In the genomic region with DNA sequence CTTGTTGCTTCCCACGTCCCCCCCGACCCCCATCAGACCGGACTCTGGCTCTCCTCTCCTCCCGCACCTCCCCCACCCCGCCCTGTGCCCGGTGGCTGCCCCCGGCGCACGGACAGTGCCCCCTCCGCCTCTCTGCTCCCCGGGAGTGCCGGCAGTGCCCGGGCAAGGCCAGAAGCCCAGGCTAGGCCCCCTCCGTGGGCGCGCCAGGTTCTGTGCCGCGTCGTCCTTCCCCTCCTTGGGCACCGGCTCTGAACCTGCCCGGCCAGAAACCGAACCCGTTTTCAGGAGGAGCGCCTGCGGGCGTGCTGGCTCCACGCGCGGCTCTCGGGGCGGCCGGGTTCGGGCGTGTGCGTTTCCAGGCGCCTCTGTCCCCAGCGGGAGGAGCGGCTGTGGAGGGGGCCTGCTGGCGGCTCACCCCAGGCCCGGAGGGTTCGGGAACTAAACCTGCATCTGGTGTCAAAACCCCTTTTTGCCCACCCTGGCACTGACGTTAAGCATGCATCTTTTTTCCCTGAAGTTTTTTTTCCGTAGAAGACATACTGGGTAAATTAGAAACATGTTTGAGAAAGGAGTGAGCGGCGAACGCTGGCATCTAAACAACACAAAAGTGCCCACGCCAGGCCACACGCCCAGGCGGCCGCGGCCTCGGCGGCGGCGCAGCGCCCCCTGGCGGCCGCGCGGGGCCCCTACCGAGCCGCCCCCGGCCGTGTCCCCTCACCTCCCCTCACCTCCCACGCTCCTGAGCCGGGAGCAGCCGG, we compare ENCODE assay signal across 1 cellular context.
TF ChIP-seq lines count a peak whose summit lies in the region.

No MANE protein-coding gene starts in this region.

TF ChIP-seq in K562, 482 proteins besides CTCF, POLR2A, EP300 and RAD21 (continued from another document):
- TF ChIP-seq RERE (CRISPR knock-in tag; IDR thresholded peaks at IDR 0.05; ENCODE audit: borderline replicate concordance) (no peak), TARDBP (IDR thresholded peaks at IDR 0.05) (0 out of 2 replicates have a peak, but pooled peaks have one; percentile 58), TSC22D4 (tag; IDR thresholded peaks at IDR 0.05) (no peak), MIER1 (IDR thresholded peaks at IDR 0.05; ENCODE audit: low read depth) (no peak), RB1 (IDR thresholded peaks at IDR 0.05; ENCODE audit: low read depth) (peak; percentile 73; the same call in 1 of the 2 replicates), VEZF1 (CRISPR knock-in tag; IDR thresholded peaks at IDR 0.05) (peak; percentile 38), KLF16 (IDR thresholded peaks at IDR 0.05) (peak; percentile 22; the same call in 1 of the 2 replicates), CTCFL (IDR thresholded peaks at IDR 0.05; ENCODE audit: borderline replicate concordance, insufficient read depth, low read depth, low read length, poor library complexity, severe bottlenecking) (no peak), ZFP91 (CRISPR knock-in tag; IDR thresholded peaks at IDR 0.05) (no peak), E2F6 (IDR thresholded peaks at IDR 0.05; ENCODE audit: borderline replicate concordance in 1 of 2, extremely low read depth in 1 of 2, insufficient read depth in 1 of 2, insufficient read length in 1 of 2, low read depth in 1 of 2, low read length in 1 of 2, poor library complexity in 1 of 2, severe bottlenecking in 1 of 2) (no peak), EGR1 (conservative IDR thresholded peaks at IDR 0.05) (peak; percentile 88; the same call in 1 of the 2 replicates), ELF2 (CRISPR knock-in tag; IDR thresholded peaks at IDR 0.05) (no peak), SRSF9 (IDR thresholded peaks at IDR 0.05; ENCODE audit: borderline replicate concordance, low read depth, low read length) (no peak), FOSL1 (tag; conservative IDR thresholded peaks at IDR 0.05) (0 out of 2 replicates have a peak, but pooled peaks have one; percentile 16), ZBTB7A (IDR thresholded peaks at IDR 0.05; ENCODE audit: borderline replicate concordance, control insufficient read depth, low read depth, low read length) (peak; percentile 96), GATAD2B (IDR thresholded peaks at IDR 0.05; ENCODE audit: borderline replicate concordance) (peak; percentile 93), ZNF274 (IDR thresholded peaks at IDR 0.05; ENCODE audit: borderline replicate concordance, low read depth, low read length) (no peak), SP1 (CRISPR knock-in tag; IDR thresholded peaks at IDR 0.05) (no peak), MYC (IDR thresholded peaks at IDR 0.05; ENCODE audit: low read depth, low read length) (peak; percentile 29; the same call in 1 of the 2 replicates), MYC (CRISPR knock-in tag; IDR thresholded peaks at IDR 0.05; ENCODE audit: borderline replicate concordance, low read depth) (no peak), SMAD4 (CRISPR knock-in tag; conservative IDR thresholded peaks at IDR 0.05) (peak; percentile 62), ATF1 (CRISPR knock-in tag; IDR thresholded peaks at IDR 0.05) (no peak), ATF1 (tag; IDR thresholded peaks at IDR 0.05) (no peak), CCNT2 (IDR thresholded peaks at IDR 0.05; ENCODE audit: borderline replicate concordance, extremely low read depth, insufficient read length, low read depth, low read length) (peak; percentile 37), L3MBTL2 (IDR thresholded peaks at IDR 0.05) (0 out of 2 replicates have a peak, but pooled peaks have one; percentile 10)
- TF ChIP-seq, protein P1, sequence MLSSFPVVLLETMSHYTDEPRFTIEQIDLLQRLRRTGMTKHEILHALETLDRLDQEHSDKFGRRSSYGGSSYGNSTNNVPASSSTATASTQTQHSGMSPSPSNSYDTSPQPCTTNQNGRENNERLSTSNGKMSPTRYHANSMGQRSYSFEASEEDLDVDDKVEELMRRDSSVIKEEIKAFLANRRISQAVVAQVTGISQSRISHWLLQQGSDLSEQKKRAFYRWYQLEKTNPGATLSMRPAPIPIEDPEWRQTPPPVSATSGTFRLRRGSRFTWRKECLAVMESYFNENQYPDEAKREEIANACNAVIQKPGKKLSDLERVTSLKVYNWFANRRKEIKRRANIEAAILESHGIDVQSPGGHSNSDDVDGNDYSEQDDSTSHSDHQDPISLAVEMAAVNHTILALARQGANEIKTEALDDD (IDR thresholded peaks at IDR 0.05), result no peak
- TF ChIP-seq, protein P2, sequence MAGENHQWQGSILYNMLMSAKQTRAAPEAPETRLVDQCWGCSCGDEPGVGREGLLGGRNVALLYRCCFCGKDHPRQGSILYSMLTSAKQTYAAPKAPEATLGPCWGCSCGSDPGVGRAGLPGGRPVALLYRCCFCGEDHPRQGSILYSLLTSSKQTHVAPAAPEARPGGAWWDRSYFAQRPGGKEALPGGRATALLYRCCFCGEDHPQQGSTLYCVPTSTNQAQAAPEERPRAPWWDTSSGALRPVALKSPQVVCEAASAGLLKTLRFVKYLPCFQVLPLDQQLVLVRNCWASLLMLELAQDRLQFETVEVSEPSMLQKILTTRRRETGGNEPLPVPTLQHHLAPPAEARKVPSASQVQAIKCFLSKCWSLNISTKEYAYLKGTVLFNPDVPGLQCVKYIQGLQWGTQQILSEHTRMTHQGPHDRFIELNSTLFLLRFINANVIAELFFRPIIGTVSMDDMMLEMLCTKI (IDR thresholded peaks at IDR 0.05; ENCODE audit: partially characterized antibody), result no peak
- TF ChIP-seq, protein P3, sequence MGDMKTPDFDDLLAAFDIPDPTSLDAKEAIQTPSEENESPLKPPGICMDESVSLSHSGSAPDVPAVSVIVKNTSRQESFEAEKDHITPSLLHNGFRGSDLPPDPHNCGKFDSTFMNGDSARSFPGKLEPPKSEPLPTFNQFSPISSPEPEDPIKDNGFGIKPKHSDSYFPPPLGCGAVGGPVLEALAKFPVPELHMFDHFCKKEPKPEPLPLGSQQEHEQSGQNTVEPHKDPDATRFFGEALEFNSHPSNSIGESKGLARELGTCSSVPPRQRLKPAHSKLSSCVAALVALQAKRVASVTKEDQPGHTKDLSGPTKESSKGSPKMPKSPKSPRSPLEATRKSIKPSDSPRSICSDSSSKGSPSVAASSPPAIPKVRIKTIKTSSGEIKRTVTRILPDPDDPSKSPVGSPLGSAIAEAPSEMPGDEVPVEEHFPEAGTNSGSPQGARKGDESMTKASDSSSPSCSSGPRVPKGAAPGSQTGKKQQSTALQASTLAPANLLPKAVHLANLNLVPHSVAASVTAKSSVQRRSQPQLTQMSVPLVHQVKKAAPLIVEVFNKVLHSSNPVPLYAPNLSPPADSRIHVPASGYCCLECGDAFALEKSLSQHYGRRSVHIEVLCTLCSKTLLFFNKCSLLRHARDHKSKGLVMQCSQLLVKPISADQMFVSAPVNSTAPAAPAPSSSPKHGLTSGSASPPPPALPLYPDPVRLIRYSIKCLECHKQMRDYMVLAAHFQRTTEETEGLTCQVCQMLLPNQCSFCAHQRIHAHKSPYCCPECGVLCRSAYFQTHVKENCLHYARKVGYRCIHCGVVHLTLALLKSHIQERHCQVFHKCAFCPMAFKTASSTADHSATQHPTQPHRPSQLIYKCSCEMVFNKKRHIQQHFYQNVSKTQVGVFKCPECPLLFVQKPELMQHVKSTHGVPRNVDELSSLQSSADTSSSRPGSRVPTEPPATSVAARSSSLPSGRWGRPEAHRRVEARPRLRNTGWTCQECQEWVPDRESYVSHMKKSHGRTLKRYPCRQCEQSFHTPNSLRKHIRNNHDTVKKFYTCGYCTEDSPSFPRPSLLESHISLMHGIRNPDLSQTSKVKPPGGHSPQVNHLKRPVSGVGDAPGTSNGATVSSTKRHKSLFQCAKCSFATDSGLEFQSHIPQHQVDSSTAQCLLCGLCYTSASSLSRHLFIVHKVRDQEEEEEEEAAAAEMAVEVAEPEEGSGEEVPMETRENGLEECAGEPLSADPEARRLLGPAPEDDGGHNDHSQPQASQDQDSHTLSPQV (IDR thresholded peaks at IDR 0.05), result peak; percentile 64; the same call in 1 of the 2 replicates
